10 cellular contexts compared by ENCODE assay signal in the genomic region with DNA sequence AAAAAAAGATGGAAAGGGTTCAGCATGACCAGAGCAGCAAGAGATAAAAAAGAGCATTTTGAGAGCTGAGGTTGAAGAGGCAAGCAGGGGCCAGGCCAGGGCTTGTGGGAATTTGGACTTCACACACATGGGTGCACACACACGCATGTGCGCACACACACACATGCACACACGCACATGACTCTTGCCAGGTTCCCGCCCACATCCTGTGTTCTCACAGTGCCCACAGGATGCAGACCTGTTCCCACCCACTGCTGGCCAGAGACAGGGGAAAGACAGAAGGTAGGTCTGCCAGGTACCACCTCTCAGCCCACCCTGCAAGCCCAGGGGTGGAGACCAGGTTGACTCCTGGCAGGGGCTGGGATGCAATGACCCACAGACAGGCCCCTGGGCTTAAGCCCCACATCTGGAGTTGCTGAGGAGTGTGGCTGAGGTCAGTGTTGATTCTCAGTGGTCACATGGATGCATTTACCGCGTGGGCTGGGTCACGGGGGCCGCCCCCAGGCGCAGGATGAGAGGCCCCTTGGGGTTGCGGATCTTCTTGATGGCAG. TPM values are rescaled to one million over a fixed set of nuclear protein-coding genes. Genes with fewer than 3 reads are reported as not detected.
DNase-seq lines count a peak whose midpoint lies in the region; ATAC-seq and FAIRE-seq lines count a peak whose summit lies in the region.
"Had no signal": no experiment of that assay in that cellular context is flagged by ENCODE, and none has a peak within 500 bp of the region (broad histone marks: within the 10 kb centered on the region; RNA-seq: fewer than 3 reads in every experiment).

No MANE protein-coding gene starts in this region.

- peaks cover 36% of the 10 kb centered on the region for H3F3A ChIP-seq in GM23248 (ENCODE audit: insufficient read depth)

- peak; percentile 82 for ATAC-seq in memory B cell (ENCODE audit: low read depth)

- peaks cover 24% of the 10 kb centered on the region; the same call in 1 of the 2 replicates for H3K36me3 ChIP-seq in GM23248 (ENCODE audit: low read depth)

- H2AFZ ChIP-seq in GM23248: no peak overlapping the region

- no peak overlapping the region for H3K27ac ChIP-seq in GM23248

- no peak for FAIRE-seq in GM19239 (lab: Jason Lieb, UNC)
- FAIRE-seq: endothelial cell of umbilical vein had no signal

- peaks cover 33% of the 10 kb centered on the region for H3K4me1 ChIP-seq in GM23248 (ENCODE audit: insufficient read depth)

- no peak overlapping the region for H3K4me2 ChIP-seq in GM23248 (ENCODE audit: unreplicated experiment)

- no peaks in the 10 kb centered on the region for H3K36me3 Mint-ChIP-seq in memory B cell

- no peaks in the 10 kb centered on the region for H3K9me3 Mint-ChIP-seq in memory B cell

- no peaks in the 10 kb centered on the region for H3K9me3 ChIP-seq in GM23248 (ENCODE audit: low read depth)

- peak overlapping the region; percentile 0 for H3K4me3 Mint-ChIP-seq in memory B cell

- in situ Hi-C loops in GM23248 (cut with MboI): no loop called here

- peak; percentile 10 for DNase-seq in stimulated activated CD4-positive, alpha-beta T cell treated with anti-CD3 and anti-CD28 coated beads, Interleukin-4, amount 100 ng/mL, for 24 hours
- no peak for DNase-seq in stimulated activated CD4-positive, alpha-beta T cell treated with anti-CD3 and anti-CD28 coated beads, Interleukin-2, amount 100 ng/mL, for 48 hours
- DNase-seq in UCSD-AML1 (lab: John Stamatoyannopoulos, UW; ENCODE audit: unreplicated experiment): peak; percentile 14
- no peak for DNase-seq in memory B cell (ENCODE audit: low spot score in 2 of 2)
- no peak for DNase-seq in NCI-H2107 treated with DMSO at 0.1 percent for 48 hours (lab: John Stamatoyannopoulos, UW; ENCODE audit: unreplicated experiment)
- no peak for DNase-seq in GM19239 (ENCODE audit: insufficient read length, low spot score)
- DNase-seq in T1000 (lab: John Stamatoyannopoulos, UW): no peak
- no peak for DNase-seq in GM23248
- DNase-seq: T-helper 9 cell had no signal

- no peak overlapping the region for H3K27ac Mint-ChIP-seq in memory B cell

- H3K27me3 ChIP-seq in GM23248 (replicated peaks; ENCODE audit: insufficient read depth): no peaks in the 10 kb centered on the region

- H3K4me1 Mint-ChIP-seq in memory B cell: peaks cover 18% of the 10 kb centered on the region

- H3K4me3 ChIP-seq in GM23248: no peak overlapping the region

- H3K27me3 Mint-ChIP-seq in memory B cell: peaks cover 5% of the 10 kb centered on the region

- H3K79me2 ChIP-seq in GM23248 (ENCODE audit: insufficient read depth): peaks cover 39% of the 10 kb centered on the region

- no peak overlapping the region for H3K9ac ChIP-seq in GM23248

- 58 to 69% methylated on average over 10 of the region's 10 CpGs for WGBS in GM23248 (ENCODE audit: low coverage in 1 of 2, low lambda C conversion rate in 2 of 2, missing lambda C conversion rate in 2 of 2), 2 experiments

- H3K9me2 ChIP-seq in GM23248 (ENCODE audit: insufficient read depth): no peaks in the 10 kb centered on the region

- H4K20me1 ChIP-seq in GM23248 (ENCODE audit: insufficient read depth): no peaks in the 10 kb centered on the region

RNA-seq across cellular contexts. Expression of gene COL16A1, which starts 4.4 kb away (rescaled TPM):
- total RNA-seq in GM23248 (2014; rRNA removed; shearing (Covaris generic)): 234 and 247 TPM in 2 replicates
- polyA plus RNA-seq in GM23248 (2016; fragmentation: Nextera tagmentation; extraction: Ambion mirVana): 67.3 and 68.7 TPM in 2 replicates

RNA-seq across cellular contexts. Expression of gene PEF1, which starts 54.7 kb away (rescaled TPM):
- total RNA-seq in GM23248 (2014; rRNA removed; shearing (Covaris generic)): 97.5 and 131 TPM in 2 replicates
- 71.3 and 77.8 TPM in 2 replicates for polyA plus RNA-seq in GM23248 (2016; fragmentation: Nextera tagmentation; extraction: Ambion mirVana)

Comparison
In these comparisons a context has a peak if more than half of its experiments do, and no peak if none do; other contexts are left out.
1. DNase-seq: peak in stimulated activated CD4-positive, alpha-beta T cell treated with anti-CD3 and anti-CD28 coated beads, Interleukin-4, amount 100 ng/mL, for 24 hours (single experiment) and UCSD-AML1 (single experiment); none in stimulated activated CD4-positive, alpha-beta T cell treated with anti-CD3 and anti-CD28 coated beads, Interleukin-2, amount 100 ng/mL, for 48 hours (0 of 2), memory B cell (0 of 2), NCI-H2107 treated with DMSO at 0.1 percent for 48 hours (single experiment), GM19239 (single experiment), T1000 (single experiment) and GM23248 (single experiment).